Comparison of ENCODE assay signal across 17 cellular contexts in genomic region chr9:98236881-98237487, GRCh38.
"Had no signal": no experiment of that assay in that cellular context is flagged by ENCODE, and none has a peak within 500 bp of the region (broad histone marks: within the 10 kb centered on the region; RNA-seq: fewer than 3 reads in every experiment).

No MANE protein-coding gene starts in this region.

- H3K27me3 ChIP-seq: gastrocnemius medialis, heart left ventricle, right atrium auricular region had no signal

- H3K4me3 Mint-ChIP-seq: activated T-helper 17 cell treated with anti-CD3 and anti-CD28 coated beads, Interleukin-2, amount 50 U/mL, for 72 hours; memory B cell; natural killer cell; stimulated activated naive CD8-positive, alpha-beta T cell treated with anti-CD3 and anti-CD28 coated beads, Interleukin-15, amount 100 ng/mL, for 72 hours; T-cell had no signal

- H3K27ac ChIP-seq: gastrocnemius medialis, heart left ventricle, right atrium auricular region had no signal

- ATAC-seq: activated CD4-positive, CD25-positive, alpha-beta regulatory T cell treated with anti-CD3 and anti-CD28 coated beads, Interleukin-2, amount 50 U/mL, for 24 hours; activated T-helper 17 cell treated with anti-CD3 and anti-CD28 coated beads, Interleukin-2, amount 50 U/mL, for 72 hours; gastrocnemius medialis; heart left ventricle; natural killer cell; stimulated activated naive CD8-positive, alpha-beta T cell treated with anti-CD3 and anti-CD28 coated beads, Interleukin-15, amount 100 ng/mL, for 72 hours; T-cell had no signal

- H3K9me3 ChIP-seq: gastrocnemius medialis, heart left ventricle, right atrium auricular region had no signal

- H3K4me1 Mint-ChIP-seq: stimulated activated naive CD8-positive, alpha-beta T cell treated with anti-CD3 and anti-CD28 coated beads, Interleukin-15, amount 100 ng/mL, for 72 hours; T-cell had no signal

- H3K4me1 ChIP-seq: gastrocnemius medialis, right atrium auricular region had no signal

- H3K4me3 ChIP-seq: gastrocnemius medialis, heart left ventricle, right atrium auricular region had no signal

- H3K36me3 ChIP-seq: gastrocnemius medialis, right atrium auricular region had no signal

- H3K9me3 Mint-ChIP-seq: activated T-helper 17 cell treated with anti-CD3 and anti-CD28 coated beads, Interleukin-2, amount 50 U/mL, for 72 hours; memory B cell; natural killer cell; stimulated activated naive CD8-positive, alpha-beta T cell treated with anti-CD3 and anti-CD28 coated beads, Interleukin-15, amount 100 ng/mL, for 72 hours; T-cell had no signal

- H3K27me3 Mint-ChIP-seq: activated T-helper 17 cell treated with anti-CD3 and anti-CD28 coated beads, Interleukin-2, amount 50 U/mL, for 72 hours; memory B cell; stimulated activated naive CD8-positive, alpha-beta T cell treated with anti-CD3 and anti-CD28 coated beads, Interleukin-15, amount 100 ng/mL, for 72 hours; T-cell had no signal

- DNase-seq: activated CD4-positive, alpha-beta T cell treated with anti-CD3 and anti-CD28 coated beads, Interleukin-2, amount 50 U/mL, for 1 hour; activated naive CD4-positive, alpha-beta T cell treated with Interleukin-2 at 50 U/mL for 16 hours; activated T-cell treated with anti-CD3 and anti-CD28 coated beads for 4 hours; anterior cingulate cortex; cerebellar nuclear complex; erythroblast; gastrocnemius medialis; heart left ventricle; natural killer cell; nucleus accumbens; stimulated activated naive CD8-positive, alpha-beta T cell treated with anti-CD3 and anti-CD28 coated beads, Interleukin-15, amount 100 ng/mL, for 72 hours; T-cell; T-helper 9 cell had no signal

- H3K27ac Mint-ChIP-seq: activated T-helper 17 cell treated with anti-CD3 and anti-CD28 coated beads, Interleukin-2, amount 50 U/mL, for 72 hours; memory B cell; natural killer cell; stimulated activated naive CD8-positive, alpha-beta T cell treated with anti-CD3 and anti-CD28 coated beads, Interleukin-15, amount 100 ng/mL, for 72 hours; T-cell had no signal
